8 cellular contexts compared by ENCODE assay signal in the genomic region with DNA sequence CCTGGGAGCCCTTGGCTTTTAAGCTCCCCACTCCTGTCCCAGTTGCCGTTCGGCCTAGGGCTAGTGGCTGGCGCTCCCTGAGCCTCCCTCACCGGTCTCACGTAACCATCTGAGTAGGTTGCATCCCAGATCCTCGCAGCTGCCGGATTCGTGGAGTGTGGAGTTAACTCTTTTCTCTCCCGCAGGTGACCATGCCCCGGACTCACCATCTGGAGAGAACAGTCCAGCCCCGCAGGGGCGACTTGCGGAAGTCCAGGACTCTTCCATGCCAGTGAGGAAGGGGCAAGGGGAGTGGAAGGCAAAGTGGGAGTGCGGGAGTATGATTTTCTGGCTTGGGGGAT. TPM values are rescaled to one million over a fixed set of nuclear protein-coding genes. Genes with fewer than 3 reads are reported as not detected.
A peak's percentile ranks its signal among the peaks of the same experiment; 100 is the strongest.
DNase-seq lines count a peak whose midpoint lies in the region; ATAC-seq lines count a peak whose summit lies in the region.

No MANE protein-coding gene starts in this region.

- peak overlapping the region in 1 of 3 donors; percentile 34 for H3K27ac Mint-ChIP-seq in IgD-negative memory B cell
- peak overlapping the region; percentile 99 for H3K27ac Mint-ChIP-seq in activated naive CD8-positive, alpha-beta T cell
- peak overlapping the region; percentile 97 for H3K27ac Mint-ChIP-seq in stimulated activated effector memory CD8-positive, alpha-beta T cell treated with anti-CD3 and anti-CD28 coated beads, Interleukin-12 subunit alpha, Interleukin-12 subunit beta, amount 100 ng/mL, for 72 hours

- H3K9me3 Mint-ChIP-seq in IgD-negative memory B cell: no peaks in the 10 kb centered on the region
- no peaks in the 10 kb centered on the region for H3K9me3 Mint-ChIP-seq in activated naive CD8-positive, alpha-beta T cell (ENCODE audit: low read depth)
- no peaks in the 10 kb centered on the region for H3K9me3 Mint-ChIP-seq in stimulated activated effector memory CD8-positive, alpha-beta T cell treated with anti-CD3 and anti-CD28 coated beads, Interleukin-12 subunit alpha, Interleukin-12 subunit beta, amount 100 ng/mL, for 72 hours

- H3K36me3 Mint-ChIP-seq in IgD-negative memory B cell: no peaks in the 10 kb centered on the region
- peaks cover 4% of the 10 kb centered on the region for H3K36me3 Mint-ChIP-seq in activated naive CD8-positive, alpha-beta T cell
- peaks cover 98% of the 10 kb centered on the region for H3K36me3 Mint-ChIP-seq in stimulated activated effector memory CD8-positive, alpha-beta T cell treated with anti-CD3 and anti-CD28 coated beads, Interleukin-12 subunit alpha, Interleukin-12 subunit beta, amount 100 ng/mL, for 72 hours

- H3K27me3 Mint-ChIP-seq in IgD-negative memory B cell: no peaks in the 10 kb centered on the region
- H3K27me3 Mint-ChIP-seq in activated naive CD8-positive, alpha-beta T cell: no peaks in the 10 kb centered on the region

- peak overlapping the region; percentile 91 for H3K4me3 ChIP-seq in iPS-11a (ENCODE audit: low read depth, low read length)

- peaks cover 18 to 26% (median 22%) of the 10 kb centered on the region in 3 donors for H3K4me1 Mint-ChIP-seq in IgD-negative memory B cell
- peaks cover 30% of the 10 kb centered on the region for H3K4me1 Mint-ChIP-seq in activated naive CD8-positive, alpha-beta T cell (ENCODE audit: low read depth)
- peaks cover 55% of the 10 kb centered on the region for H3K4me1 Mint-ChIP-seq in stimulated activated effector memory CD8-positive, alpha-beta T cell treated with anti-CD3 and anti-CD28 coated beads, Interleukin-12 subunit alpha, Interleukin-12 subunit beta, amount 100 ng/mL, for 72 hours

- ATAC-seq in stimulated activated effector memory CD8-positive, alpha-beta T cell treated with anti-CD3 and anti-CD28 coated beads, Interleukin-12 subunit alpha, Interleukin-12 subunit beta, amount 100 ng/mL, for 72 hours: no peak
- ATAC-seq in GM19467 (IDR thresholded peaks at IDR 0.05; ENCODE audit: unreplicated experiment) (no peak), GM18520 (IDR thresholded peaks at IDR 0.05; ENCODE audit: unreplicated experiment) (no peak)

- peak overlapping the region; percentile 96 to 98 (median 97) for H3K4me3 Mint-ChIP-seq in IgD-negative memory B cell
- peak overlapping the region; percentile 95 for H3K4me3 Mint-ChIP-seq in activated naive CD8-positive, alpha-beta T cell
- H3K4me3 Mint-ChIP-seq in stimulated activated effector memory CD8-positive, alpha-beta T cell treated with anti-CD3 and anti-CD28 coated beads, Interleukin-12 subunit alpha, Interleukin-12 subunit beta, amount 100 ng/mL, for 72 hours: peak overlapping the region; percentile 97

- no peak for DNase-seq in stimulated activated effector memory CD8-positive, alpha-beta T cell treated with anti-CD3 and anti-CD28 coated beads, Interleukin-12 subunit alpha, Interleukin-12 subunit beta, amount 100 ng/mL, for 72 hours (ENCODE audit: low spot score in 2 of 2)
- no peak for DNase-seq in DMS79 treated with DMSO at 0.1 percent for 48 hours (lab: John Stamatoyannopoulos, UW)
- DNase-seq in anterior cingulate cortex (lab: John Stamatoyannopoulos, UW): no peak

RNA-seq across cellular contexts. Expression of a gene that starts 0.9 kb away (rescaled TPM):
- polyA plus RNA-seq in IgD-negative memory B cell: 38.7 TPM

RNA-seq across cellular contexts. Expression of a gene that starts 3.2 kb away (rescaled TPM):
- polyA plus RNA-seq in IgD-negative memory B cell: 2,244 TPM

RNA-seq across cellular contexts. Expression of a gene that starts 11.5 kb away (rescaled TPM):
- 0.29 TPM for polyA plus RNA-seq in IgD-negative memory B cell

RNA-seq across cellular contexts. Expression of a gene that starts 18.5 kb away (rescaled TPM):
- polyA plus RNA-seq in IgD-negative memory B cell: 29.2 TPM

RNA-seq across cellular contexts. Expression of a gene that starts 27.1 kb away (rescaled TPM):
- 97.0 TPM for polyA plus RNA-seq in IgD-negative memory B cell
